In genomic region chr3:197881601-197882000, GRCh38 we compare ENCODE assay signal across 15 cellular contexts.
A peak's percentile ranks its signal among the peaks of the same experiment; 100 is the strongest.
DNase-seq lines count a peak whose midpoint lies in the region; ATAC-seq lines count a peak whose summit lies in the region.
"Had no signal": no experiment of that assay in that cellular context is flagged by ENCODE, and none has a peak within 500 bp of the region (broad histone marks: within the 10 kb centered on the region; RNA-seq: fewer than 3 reads in every experiment).

No MANE protein-coding gene starts in this region.

- H3K36me3 ChIP-seq in SJCRH30: peaks cover 12% of the 10 kb centered on the region; the same call in 1 of the 2 replicates
- H3K36me3 ChIP-seq: ovary had no signal

- H3K27ac Mint-ChIP-seq in activated naive CD8-positive, alpha-beta T cell: peak overlapping the region; percentile 50
- no peak overlapping the region for H3K27ac Mint-ChIP-seq in activated naive CD8-positive, alpha-beta T cell treated with anti-CD3 and anti-CD28 coated beads for 36 hours
- peak overlapping the region in 5 of 6 donors; percentile 13 to 80 (median 24) for H3K27ac Mint-ChIP-seq in immature natural killer cell

- peaks cover 31% of the 10 kb centered on the region for H3K4me1 ChIP-seq in SJCRH30
- H3K4me1 ChIP-seq: lower lobe of right lung had no signal

- H3K4me3 ChIP-seq in SJCRH30: no peak overlapping the region
- H3K4me3 ChIP-seq: K562, lower lobe of right lung, ovary, stomach had no signal

- no peak for ATAC-seq in HG02970 (IDR thresholded peaks at IDR 0.05; ENCODE audit: low FRiP score, unreplicated experiment)
- ATAC-seq: K562, lower lobe of right lung had no signal

- no peak for DNase-seq in activated naive CD8-positive, alpha-beta T cell treated with anti-CD3 and anti-CD28 coated beads for 36 hours
- DNase-seq in SJCRH30: peak in 1 of 2 experiments; percentile 63
- DNase-seq in immature natural killer cell: no peak
- DNase-seq in superior temporal gyrus (ENCODE audit: extremely low spot score): peak; percentile 20
- DNase-seq in DMS53 (lab: John Stamatoyannopoulos, UW): no peak
- DNase-seq in substantia nigra (lab: John Stamatoyannopoulos, UW): no peak
- DNase-seq: DMS 273 treated with DMSO at 0.1 percent for 48 hours, lower lobe of right lung, NCI-H526 treated with DMSO at 0.1 percent for 48 hours, ovary, small intestine, stomach had no signal

- H3K4me3 Mint-ChIP-seq in activated naive CD8-positive, alpha-beta T cell: no peak overlapping the region
- no peak overlapping the region for H3K4me3 Mint-ChIP-seq in activated naive CD8-positive, alpha-beta T cell treated with anti-CD3 and anti-CD28 coated beads for 36 hours
- no peak overlapping the region for H3K4me3 Mint-ChIP-seq in immature natural killer cell

- H3K27ac ChIP-seq in SJCRH30: peak overlapping the region; percentile 43
- no peak overlapping the region for H3K27ac ChIP-seq in substantia nigra (ENCODE audit: low read depth, low read length, poor library complexity, severe bottlenecking)
- H3K27ac ChIP-seq: lower lobe of right lung, ovary, stomach had no signal

- H3K36me3 Mint-ChIP-seq in activated naive CD8-positive, alpha-beta T cell: peaks cover 14% of the 10 kb centered on the region
- H3K36me3 Mint-ChIP-seq in activated naive CD8-positive, alpha-beta T cell treated with anti-CD3 and anti-CD28 coated beads for 36 hours: peaks cover 22% of the 10 kb centered on the region
- peaks cover 7 to 27% (median 19%) of the 10 kb centered on the region in 3 donors for H3K36me3 Mint-ChIP-seq in immature natural killer cell

- H3K27me3 Mint-ChIP-seq in activated naive CD8-positive, alpha-beta T cell: no peaks in the 10 kb centered on the region
- no peaks in the 10 kb centered on the region for H3K27me3 Mint-ChIP-seq in activated naive CD8-positive, alpha-beta T cell treated with anti-CD3 and anti-CD28 coated beads for 36 hours
- no peaks in the 10 kb centered on the region for H3K27me3 Mint-ChIP-seq in immature natural killer cell (ENCODE audit: low read depth in 3 of 3)

- no peaks in the 10 kb centered on the region for H3K9me3 ChIP-seq in SJCRH30 (replicated peaks)
- H3K9me3 ChIP-seq: lower lobe of right lung, ovary, stomach had no signal

- H3K27me3 ChIP-seq in SJCRH30: no peaks in the 10 kb centered on the region
- H3K27me3 ChIP-seq: ovary, stomach had no signal

- H3K9me3 Mint-ChIP-seq in activated naive CD8-positive, alpha-beta T cell (ENCODE audit: low read depth): no peaks in the 10 kb centered on the region
- no peaks in the 10 kb centered on the region for H3K9me3 Mint-ChIP-seq in activated naive CD8-positive, alpha-beta T cell treated with anti-CD3 and anti-CD28 coated beads for 36 hours
- H3K9me3 Mint-ChIP-seq in immature natural killer cell: no peaks in the 10 kb centered on the region

- peaks cover 15% of the 10 kb centered on the region for H3K4me1 Mint-ChIP-seq in activated naive CD8-positive, alpha-beta T cell (ENCODE audit: low read depth)
- peaks cover 17% of the 10 kb centered on the region for H3K4me1 Mint-ChIP-seq in activated naive CD8-positive, alpha-beta T cell treated with anti-CD3 and anti-CD28 coated beads for 36 hours
- H3K4me1 Mint-ChIP-seq in immature natural killer cell: peaks cover 11 to 22% of the 10 kb centered on the region in 2 donors
